Comparison of ENCODE assay signal across 9 cellular contexts in genomic region chr10:80501381-80501912, GRCh38. TPM values are rescaled to one million over a fixed set of nuclear protein-coding genes. Genes with fewer than 3 reads are reported as not detected.
DNase-seq lines count a peak whose midpoint lies in the region; ATAC-seq and TF ChIP-seq lines count a peak whose summit lies in the region.
"Had no signal": no experiment of that assay in that cellular context is flagged by ENCODE, and none has a peak within 500 bp of the region (broad histone marks: within the 10 kb centered on the region; RNA-seq: fewer than 3 reads in every experiment).

No MANE protein-coding gene starts in this region.

- H3K9me3 ChIP-seq in left ventricle myocardium inferior (replicated peaks) (peaks cover 2% of the 10 kb centered on the region), mesodermal cell (ENCODE audit: control insufficient read depth, low read length) (no peaks in the 10 kb centered on the region), uterus (no peaks in the 10 kb centered on the region)

- no peak for ATAC-seq in Right ventricle myocardium inferior

- H3K4me1 ChIP-seq in left ventricle myocardium inferior = peaks cover 99% of the 10 kb centered on the region
- H3K4me1 ChIP-seq in mesodermal cell (ENCODE audit: control insufficient read depth, insufficient read depth, low read length, poor library complexity, severe bottlenecking) = peaks cover 89% of the 10 kb centered on the region
- H3K4me1 ChIP-seq in uterus = peaks cover 16 to 22% of the 10 kb centered on the region in 2 donors

- no peak for DNase-seq in left ventricle myocardium inferior
- DNase-seq in Right ventricle myocardium inferior (ENCODE audit: missing footprints) = no peak
- no peak for DNase-seq in uterus
- no peak for DNase-seq in NK-92 (lab: John Stamatoyannopoulos, UW; ENCODE audit: unreplicated experiment)
- no peak for DNase-seq in GOT3 (lab: John Stamatoyannopoulos, UW)
- no peak for DNase-seq in amygdala (lab: John Stamatoyannopoulos, UW)
- DNase-seq: NCI-H510A had no signal

- peaks cover 6 to 21% (median 8%) of the 10 kb centered on the region in 5 experiments for H3K9me3 Mint-ChIP-seq in brain

- TF ChIP-seq POLR2A in uterus (IDR thresholded peaks at IDR 0.05) = no peak

- H3K4me1 Mint-ChIP-seq in brain = peaks cover 95% of the 10 kb centered on the region

- H3K4me3 Mint-ChIP-seq in brain = no peak overlapping the region

- peaks cover 3% of the 10 kb centered on the region for H3K27me3 Mint-ChIP-seq in brain

- no peak for TF ChIP-seq CTCF in left ventricle myocardium inferior (IDR thresholded peaks at IDR 0.05; ENCODE audit: borderline replicate concordance)
- TF ChIP-seq CTCF in brain (conservative IDR thresholded peaks at IDR 0.05) = no peak
- TF ChIP-seq CTCF in uterus (IDR thresholded peaks at IDR 0.05) = no peak

- H3K27ac ChIP-seq in left ventricle myocardium inferior (replicated peaks) (peak overlapping the region; percentile 91), mesodermal cell (ENCODE audit: low read depth, low read length, severe bottlenecking) (peak overlapping the region; percentile 48), uterus (peak overlapping the region; percentile 76 to 83)

- H3K4me3 ChIP-seq in left ventricle myocardium inferior (peak overlapping the region; percentile 2), mesodermal cell (ENCODE audit: extremely low read depth, insufficient read depth, low read length, poor library complexity, severe bottlenecking) (no peak overlapping the region), uterus (no peak overlapping the region)

- WGBS in mesodermal cell (ENCODE audit: insufficient coverage in 2 of 2), 2 experiments = 92 to 100% methylated on average over 1 to 2 of the region's 3 CpGs

- H3K36me3 Mint-ChIP-seq in brain = peaks cover 41% of the 10 kb centered on the region

- H3K36me3 ChIP-seq in left ventricle myocardium inferior (no peaks in the 10 kb centered on the region), mesodermal cell (ENCODE audit: control insufficient read depth, insufficient read depth, low read length) (peaks cover 13% of the 10 kb centered on the region), uterus (no peaks in the 10 kb centered on the region)

- H3K27ac Mint-ChIP-seq in brain = peak overlapping the region in 4 of 5 experiments; percentile 4 to 85 (median 73)

- no peaks in the 10 kb centered on the region for H3K27me3 ChIP-seq in left ventricle myocardium inferior (ENCODE audit: low read depth)
- H3K27me3 ChIP-seq in uterus = no peaks in the 10 kb centered on the region

- intact Hi-C loops in left ventricle myocardium inferior (cut with micrococcal nuclease) (loop anchor here (5.0 kb wide), 2 partner anchors 44 to 119 kb away; no protein-coding TSS in a partner anchor), Right ventricle myocardium inferior (cut with DNase I) (no loop called here), uterus (cut with DNase I; ENCODE audit: low total_unique reads) (loop anchor here (5.0 kb wide), 1 partner anchor 44 kb away; no protein-coding TSS in a partner anchor)

RNA-seq across cellular contexts. Expression of gene SH2D4B, which starts 36.3 kb away (rescaled TPM):
- total RNA-seq in left ventricle myocardium inferior = not detected
- total RNA-seq in Right ventricle myocardium inferior = not detected
- not detected for polyA plus RNA-seq in brain (ENCODE audit: insufficient read depth, low read depth, low replicate concordance)
- polyA plus RNA-seq in mesodermal cell (2013, experiment 1 of 2) = 0.26 TPM
- polyA plus RNA-seq in mesodermal cell (2013, experiment 2 of 2) = 0.35 TPM
- total RNA-seq in uterus = 1 to 10 TPM in 1 of 4 donors, under 1 TPM in 1, not detected in 2; 0.40 to 1.4 TPM

RNA-seq across cellular contexts. Expression of gene TSPAN14, which starts 47.3 kb away (rescaled TPM):
- total RNA-seq in left ventricle myocardium inferior (33.4 TPM), Right ventricle myocardium inferior (38.7 TPM), uterus (100 to 1,000 TPM in 1 of 4 donors, 10 to 100 TPM in 3; 37.1 to 110 (median 66.1) TPM)
- polyA plus RNA-seq in brain (ENCODE audit: insufficient read depth, low read depth, low replicate concordance) = 70.4 TPM
- 117 TPM for polyA plus RNA-seq in mesodermal cell (2013, experiment 1 of 2)
- polyA plus RNA-seq in mesodermal cell (2013, experiment 2 of 2) = 90.6 TPM
